In genomic region chr9:33225319-33226152, GRCh38 we compare ENCODE assay signal across 8 cellular contexts. TPM values are rescaled to one million over a fixed set of nuclear protein-coding genes. Genes with fewer than 3 reads are reported as not detected.
A peak's percentile ranks its signal among the peaks of the same experiment; 100 is the strongest.
DNase-seq lines count a peak whose midpoint lies in the region; ATAC-seq, FAIRE-seq and TF ChIP-seq lines count a peak whose summit lies in the region.

No MANE protein-coding gene starts in this region.

- no peak overlapping the region for H3K27ac Mint-ChIP-seq in CD4-positive, CD25-positive, alpha-beta regulatory T cell
- H3K27ac Mint-ChIP-seq in activated CD8-positive, alpha-beta memory T cell treated with anti-CD3 and anti-CD28 coated beads, Interleukin-2, amount 10 ng/mL, durations not matched to agents 7 days and 5 days: peak overlapping the region; percentile 24
- H3K27ac Mint-ChIP-seq in nephron: peak overlapping the region; percentile 19 to 43 (median 37)

- H3K4me1 ChIP-seq in CD4-positive, CD25-positive, alpha-beta regulatory T cell (ENCODE audit: control insufficient read depth, insufficient read depth, low read length, poor library complexity, severe bottlenecking): no peaks in the 10 kb centered on the region
- peaks cover 9% of the 10 kb centered on the region for H3K4me1 ChIP-seq in endothelial cell of umbilical vein (ENCODE audit: control insufficient read depth, extremely low read depth, insufficient read depth, low read length)

- no TSS peak for BruUV-seq in endothelial cell of umbilical vein (replicated peaks; lab: Mats Ljungman, UMichigan)

- H3K36me3 Mint-ChIP-seq in CD4-positive, CD25-positive, alpha-beta regulatory T cell: no peaks in the 10 kb centered on the region
- H3K36me3 Mint-ChIP-seq in activated CD8-positive, alpha-beta memory T cell treated with anti-CD3 and anti-CD28 coated beads, Interleukin-2, amount 10 ng/mL, durations not matched to agents 7 days and 5 days: no peaks in the 10 kb centered on the region
- H3K36me3 Mint-ChIP-seq in nephron (ENCODE audit: low read depth): no peaks in the 10 kb centered on the region

- peaks cover 16% of the 10 kb centered on the region for H3K27me3 Mint-ChIP-seq in CD4-positive, CD25-positive, alpha-beta regulatory T cell
- H3K27me3 Mint-ChIP-seq in activated CD8-positive, alpha-beta memory T cell treated with anti-CD3 and anti-CD28 coated beads, Interleukin-2, amount 10 ng/mL, durations not matched to agents 7 days and 5 days: peaks cover 5% of the 10 kb centered on the region
- peaks cover 8% of the 10 kb centered on the region for H3K27me3 Mint-ChIP-seq in nephron (ENCODE audit: low read depth)

- no peak overlapping the region for H3K4me3 Mint-ChIP-seq in CD4-positive, CD25-positive, alpha-beta regulatory T cell
- no peak overlapping the region for H3K4me3 Mint-ChIP-seq in activated CD8-positive, alpha-beta memory T cell treated with anti-CD3 and anti-CD28 coated beads, Interleukin-2, amount 10 ng/mL, durations not matched to agents 7 days and 5 days
- no peak overlapping the region for H3K4me3 Mint-ChIP-seq in nephron

- intact Hi-C loops in endothelial cell of umbilical vein (cut with micrococcal nuclease): loop anchor here (1.0 to 5.0 kb wide), 6 partner anchors 58 to 643 kb away; partner anchors contain the start of genes B4GALT1 and SMU1

- no peak overlapping the region for H3K4me3 ChIP-seq in CD4-positive, CD25-positive, alpha-beta regulatory T cell (ENCODE audit: low read depth, low read length)
- H3K4me3 ChIP-seq in endothelial cell of umbilical vein (replicated peaks in 1 of 3; ENCODE audit: insufficient read depth in 1 of 3, low read depth in 1 of 3, low read length in 3 of 3): no peak overlapping the region

- no peak overlapping the region for H3K9ac ChIP-seq in endothelial cell of umbilical vein (replicated peaks; ENCODE audit: extremely low read depth, insufficient read depth, low read length)

- DNase-seq in CD4-positive, CD25-positive, alpha-beta regulatory T cell: peak; percentile 54 to 87 (median 73)
- DNase-seq in HCEC 1CT (peak; percentile 80), NOMO-1 treated with DMSO at 0.1 percent for 48 hours (lab: John Stamatoyannopoulos, UW; ENCODE audit: unreplicated experiment) (peak; percentile 95), endothelial cell of umbilical vein (ENCODE audit: low read depth, low spot score) (peak; percentile 91)
- DNase-seq in activated CD8-positive, alpha-beta memory T cell treated with anti-CD3 and anti-CD28 coated beads, Interleukin-2, amount 10 ng/mL, durations not matched to agents 7 days and 5 days: peak; percentile 82
- peak; percentile 74 for DNase-seq in stimulated activated naive CD8-positive, alpha-beta T cell treated with anti-CD3 and anti-CD28 coated beads, Interleukin-15, Interleukin-2, amounts not matched to agents 100 U/mL and 50 U/mL, for 24 hours

- no peaks in the 10 kb centered on the region for H3K9me3 ChIP-seq in CD4-positive, CD25-positive, alpha-beta regulatory T cell (ENCODE audit: control insufficient read depth in 2 of 2, low read length in 2 of 2)
- H3K9me3 ChIP-seq in endothelial cell of umbilical vein (replicated peaks; ENCODE audit: control insufficient read depth, insufficient read depth, low read length): no peaks in the 10 kb centered on the region

- POLR2A ChIA-PET in endothelial cell of umbilical vein (lab: Charles Lee): interaction anchor here (0.6 to 1.1 kb wide), 2 partner anchors 13 to 200 kb away, joined by 3 to 7 read pairs; partner anchors contain the start of gene DNAJA1

- no peaks in the 10 kb centered on the region for H3K36me3 ChIP-seq in CD4-positive, CD25-positive, alpha-beta regulatory T cell (ENCODE audit: control insufficient read depth, insufficient read depth, low read length)
- H3K36me3 ChIP-seq in endothelial cell of umbilical vein (ENCODE audit: control insufficient read depth in 2 of 2, extremely low read depth in 1 of 2, insufficient read depth in 2 of 2, low read length in 2 of 2): no peaks in the 10 kb centered on the region

- no peaks in the 10 kb centered on the region for H3K79me2 ChIP-seq in endothelial cell of umbilical vein (ENCODE audit: control insufficient read depth, insufficient read depth, low read length)

- peak overlapping the region; percentile 74 for H2AFZ ChIP-seq in endothelial cell of umbilical vein (ENCODE audit: low read depth, low read length)

- CTCF ChIA-PET in activated CD8-positive, alpha-beta memory T cell treated with anti-CD3 and anti-CD28 coated beads, Interleukin-2, amount 10 ng/mL, durations not matched to agents 7 days and 5 days (lab: Charles Lee): interaction anchor here (0.7 to 3.0 kb wide), 27 partner anchors 9 to 150 kb away, joined by 3 to 15 read pairs (median 5); partner anchors contain the start of genes B4GALT1, BAG1 and SMU1
- CTCF ChIA-PET in endothelial cell of umbilical vein (lab: Charles Lee): interaction anchor here (0.6 to 3.0 kb wide), 37 partner anchors 9 to 644 kb away, joined by 3 to 67 read pairs (median 5); partner anchors contain the start of genes B4GALT1, SMU1 and SPINK4

- no peak overlapping the region for H3K27ac ChIP-seq in CD4-positive, CD25-positive, alpha-beta regulatory T cell (ENCODE audit: insufficient read depth, low read length, poor library complexity, severe bottlenecking)
- no peak overlapping the region for H3K27ac ChIP-seq in endothelial cell of umbilical vein (ENCODE audit: insufficient read depth, low read depth, low read length)

- peak; percentile 94 for FAIRE-seq in endothelial cell of umbilical vein (lab: Jason Lieb, UNC)

- peak overlapping the region; percentile 46 for H3K4me2 ChIP-seq in endothelial cell of umbilical vein (ENCODE audit: insufficient read depth, low read length)

- no peaks in the 10 kb centered on the region for H4K20me1 ChIP-seq in endothelial cell of umbilical vein (replicated peaks; ENCODE audit: control insufficient read depth, extremely low read depth, insufficient read depth, low read length)

- H3K4me1 Mint-ChIP-seq in CD4-positive, CD25-positive, alpha-beta regulatory T cell: peaks cover 0 to 11% (median 9%) of the 10 kb centered on the region in 4 donors
- H3K4me1 Mint-ChIP-seq in activated CD8-positive, alpha-beta memory T cell treated with anti-CD3 and anti-CD28 coated beads, Interleukin-2, amount 10 ng/mL, durations not matched to agents 7 days and 5 days: peaks cover 28% of the 10 kb centered on the region
- H3K4me1 Mint-ChIP-seq in nephron: peaks cover 15% of the 10 kb centered on the region

- TF ChIP-seq POLR2A in endothelial cell of umbilical vein (IDR thresholded peaks at IDR 0.05; ENCODE audit: low read depth, low read length): no peak

- H3K9me3 Mint-ChIP-seq in CD4-positive, CD25-positive, alpha-beta regulatory T cell: no peaks in the 10 kb centered on the region
- H3K9me3 Mint-ChIP-seq in activated CD8-positive, alpha-beta memory T cell treated with anti-CD3 and anti-CD28 coated beads, Interleukin-2, amount 10 ng/mL, durations not matched to agents 7 days and 5 days (ENCODE audit: low read depth): no peaks in the 10 kb centered on the region
- no peaks in the 10 kb centered on the region for H3K9me3 Mint-ChIP-seq in nephron

- no peaks in the 10 kb centered on the region for H3K9me1 ChIP-seq in endothelial cell of umbilical vein (replicated peaks; ENCODE audit: control insufficient read depth, extremely low read depth, insufficient read depth, low read length)

- dilution Hi-C loops in endothelial cell of umbilical vein (cut with MboI; ENCODE audit: extremely low pct_ligation_motif_present, low sequenced_read_pairs): no loop called here

- H3K27me3 ChIP-seq in CD4-positive, CD25-positive, alpha-beta regulatory T cell (ENCODE audit: control insufficient read depth, insufficient read depth, low read length): peaks cover 2% of the 10 kb centered on the region
- H3K27me3 ChIP-seq in endothelial cell of umbilical vein (ENCODE audit: control insufficient read depth in 2 of 2, insufficient read depth in 2 of 2, low read length in 2 of 2): no peaks in the 10 kb centered on the region

- TF ChIP-seq CTCF in endothelial cell of umbilical vein (IDR thresholded peaks at IDR 0.05; ENCODE audit: extremely low read depth in 1 of 2, insufficient read depth in 1 of 2, low read depth in 1 of 2, low read length in 2 of 2): peak; percentile 41 to 55
- peak; percentile 80 to 87 (median 81) for TF ChIP-seq CTCF in nephron (IDR thresholded peaks at IDR 0.05; ENCODE audit: unreplicated experiment in 3 of 3)

- ATAC-seq in CD4-positive, CD25-positive, alpha-beta regulatory T cell (ENCODE audit: low read depth in 2 of 2): peak; percentile 61 to 64
- peak; percentile 70 for ATAC-seq in activated CD8-positive, alpha-beta memory T cell treated with anti-CD3 and anti-CD28 coated beads, Interleukin-2, amount 10 ng/mL, durations not matched to agents 7 days and 5 days
- ATAC-seq in stimulated activated naive CD8-positive, alpha-beta T cell treated with anti-CD3 and anti-CD28 coated beads, Interleukin-15, Interleukin-2, amounts not matched to agents 100 U/mL and 50 U/mL, for 24 hours: no peak
- no peak for ATAC-seq in GM18870 (IDR thresholded peaks at IDR 0.05; ENCODE audit: unreplicated experiment)

RNA-seq across cellular contexts. Expression of gene SPINK4, which starts 14.4 kb away (rescaled TPM):
- not detected for total RNA-seq in CD4-positive, CD25-positive, alpha-beta regulatory T cell
- polyA plus RNA-seq in CD4-positive, CD25-positive, alpha-beta regulatory T cell: not detected
- total RNA-seq in activated CD8-positive, alpha-beta memory T cell treated with anti-CD3 and anti-CD28 coated beads, Interleukin-2, amount 10 ng/mL, durations not matched to agents 7 days and 5 days: not detected
- not detected in 2 replicates for total RNA-seq in endothelial cell of umbilical vein
- not detected in 2 replicates for polyA plus RNA-seq in endothelial cell of umbilical vein
- not detected in 2 replicates for polyA plus RNA-seq in endothelial cell of umbilical vein (2011; cell fraction: cytosol; rRNA removed)
- polyA plus RNA-seq in endothelial cell of umbilical vein (2011; cell fraction: nucleus; rRNA removed): not detected in 2 replicates
- not detected in 2 replicates for polyA plus RNA-seq in endothelial cell of umbilical vein (2012)
- polyA minus RNA-seq in endothelial cell of umbilical vein: not detected in 2 replicates
- 56.2 TPM for polyA minus RNA-seq in endothelial cell of umbilical vein (2011; cell fraction: cytosol; rRNA and poly(A)+ RNA removed)
- polyA minus RNA-seq in endothelial cell of umbilical vein (2011; cell fraction: nucleus; rRNA and poly(A)+ RNA removed): 3.5 TPM in 1 of 2 replicates, not detected in the other

RNA-seq across cellular contexts. Expression of gene BAG1, which starts 39.0 kb away (rescaled TPM):
- 80.2 TPM for total RNA-seq in CD4-positive, CD25-positive, alpha-beta regulatory T cell
- 100 to 1,000 TPM in 1 of 4 donors, 10 to 100 TPM in 3; 81.8 to 100 (median 94.4) TPM for polyA plus RNA-seq in CD4-positive, CD25-positive, alpha-beta regulatory T cell
- total RNA-seq in activated CD8-positive, alpha-beta memory T cell treated with anti-CD3 and anti-CD28 coated beads, Interleukin-2, amount 10 ng/mL, durations not matched to agents 7 days and 5 days: 10 to 100 TPM; 74.9 to 81.0 TPM
- total RNA-seq in endothelial cell of umbilical vein: 87.4 and 98.7 TPM in 2 replicates
- 25.2 and 44.6 TPM in 2 replicates for polyA plus RNA-seq in endothelial cell of umbilical vein
- polyA plus RNA-seq in endothelial cell of umbilical vein (2011; cell fraction: cytosol; rRNA removed): 58.0 and 58.6 TPM in 2 replicates
- polyA plus RNA-seq in endothelial cell of umbilical vein (2011; cell fraction: nucleus; rRNA removed): 26.0 and 35.6 TPM in 2 replicates
- 65.9 and 73.2 TPM in 2 replicates for polyA plus RNA-seq in endothelial cell of umbilical vein (2012)
- 10.3 and 19.1 TPM in 2 replicates for polyA minus RNA-seq in endothelial cell of umbilical vein
- polyA minus RNA-seq in endothelial cell of umbilical vein (2011; cell fraction: cytosol; rRNA and poly(A)+ RNA removed): 84.7 TPM
- polyA minus RNA-seq in endothelial cell of umbilical vein (2011; cell fraction: nucleus; rRNA and poly(A)+ RNA removed): 32.4 and 39.3 TPM in 2 replicates

RNA-seq across cellular contexts. Expression of gene CHMP5, which starts 39.3 kb away (rescaled TPM):
- 25.5 TPM for total RNA-seq in CD4-positive, CD25-positive, alpha-beta regulatory T cell
- 10 to 100 TPM; 48.6 to 58.3 (median 56.7) TPM for polyA plus RNA-seq in CD4-positive, CD25-positive, alpha-beta regulatory T cell
- 100 to 1,000 TPM; 114 to 130 TPM for total RNA-seq in activated CD8-positive, alpha-beta memory T cell treated with anti-CD3 and anti-CD28 coated beads, Interleukin-2, amount 10 ng/mL, durations not matched to agents 7 days and 5 days
- total RNA-seq in endothelial cell of umbilical vein: 54.5 and 55.8 TPM in 2 replicates
- 22.6 and 33.2 TPM in 2 replicates for polyA plus RNA-seq in endothelial cell of umbilical vein
- 57.2 and 63.0 TPM in 2 replicates for polyA plus RNA-seq in endothelial cell of umbilical vein (2011; cell fraction: cytosol; rRNA removed)
- polyA plus RNA-seq in endothelial cell of umbilical vein (2011; cell fraction: nucleus; rRNA removed): 27.9 and 39.5 TPM in 2 replicates
- polyA plus RNA-seq in endothelial cell of umbilical vein (2012): 69.2 and 84.2 TPM in 2 replicates
- polyA minus RNA-seq in endothelial cell of umbilical vein: 17.0 and 17.1 TPM in 2 replicates
- 21.1 TPM for polyA minus RNA-seq in endothelial cell of umbilical vein (2011; cell fraction: cytosol; rRNA and poly(A)+ RNA removed)
- 9.5 and 11.1 TPM in 2 replicates for polyA minus RNA-seq in endothelial cell of umbilical vein (2011; cell fraction: nucleus; rRNA and poly(A)+ RNA removed)

RNA-seq across cellular contexts. Expression of gene B4GALT1, which starts 58.4 kb away (rescaled TPM):
- 87.8 TPM for total RNA-seq in CD4-positive, CD25-positive, alpha-beta regulatory T cell
- polyA plus RNA-seq in CD4-positive, CD25-positive, alpha-beta regulatory T cell: 10 to 100 TPM; 18.8 to 21.7 (median 20.6) TPM
- total RNA-seq in activated CD8-positive, alpha-beta memory T cell treated with anti-CD3 and anti-CD28 coated beads, Interleukin-2, amount 10 ng/mL, durations not matched to agents 7 days and 5 days: 10 to 100 TPM; 33.8 to 35.2 TPM
- total RNA-seq in endothelial cell of umbilical vein: 65.6 and 66.5 TPM in 2 replicates
- 61.3 and 61.4 TPM in 2 replicates for polyA plus RNA-seq in endothelial cell of umbilical vein
- 38.4 and 38.5 TPM in 2 replicates for polyA plus RNA-seq in endothelial cell of umbilical vein (2011; cell fraction: cytosol; rRNA removed)
- 20.8 and 22.6 TPM in 2 replicates for polyA plus RNA-seq in endothelial cell of umbilical vein (2011; cell fraction: nucleus; rRNA removed)
- 59.6 and 71.4 TPM in 2 replicates for polyA plus RNA-seq in endothelial cell of umbilical vein (2012)
- polyA minus RNA-seq in endothelial cell of umbilical vein: 80.7 and 81.6 TPM in 2 replicates
- polyA minus RNA-seq in endothelial cell of umbilical vein (2011; cell fraction: cytosol; rRNA and poly(A)+ RNA removed): 182 TPM
- 19.3 and 19.9 TPM in 2 replicates for polyA minus RNA-seq in endothelial cell of umbilical vein (2011; cell fraction: nucleus; rRNA and poly(A)+ RNA removed)

Comparison
In these comparisons a context has a peak if more than half of its experiments do, and no peak if none do; other contexts are left out.
1. ATAC-seq: peak in CD4-positive, CD25-positive, alpha-beta regulatory T cell (2 of 2) and activated CD8-positive, alpha-beta memory T cell treated with anti-CD3 and anti-CD28 coated beads, Interleukin-2, amount 10 ng/mL, durations not matched to agents 7 days and 5 days (single experiment); none in stimulated activated naive CD8-positive, alpha-beta T cell treated with anti-CD3 and anti-CD28 coated beads, Interleukin-15, Interleukin-2, amounts not matched to agents 100 U/mL and 50 U/mL, for 24 hours (single experiment) and GM18870 (single experiment).
2. H3K27ac Mint-ChIP-seq: peak in activated CD8-positive, alpha-beta memory T cell treated with anti-CD3 and anti-CD28 coated beads, Interleukin-2, amount 10 ng/mL, durations not matched to agents 7 days and 5 days (single experiment) and nephron (3 of 3); none in CD4-positive, CD25-positive, alpha-beta regulatory T cell (0 of 3).
3. Peak in every context shown above with its lines, with median percentiles within 50 percentile points of each other: DNase-seq.